ENCODE assay signal across 3 cellular contexts in genomic region chr5:90593083-90593482, GRCh38. TPM values are rescaled to one million over a fixed set of nuclear protein-coding genes. Genes with fewer than 3 reads are reported as not detected.
"Had no signal": no experiment of that assay in that cellular context is flagged by ENCODE, and none has a peak within 500 bp of the region (broad histone marks: within the 10 kb centered on the region; RNA-seq: fewer than 3 reads in every experiment).

No MANE protein-coding gene starts in this region.

RNA-seq across cellular contexts. Expression of gene ADGRV1, which starts 34.5 kb away (rescaled TPM):
- total RNA-seq: OCI-LY7, Right ventricle myocardium inferior, Right ventricle myocardium superior had no signal
